18 cellular contexts compared by ENCODE assay signal in the genomic region with DNA sequence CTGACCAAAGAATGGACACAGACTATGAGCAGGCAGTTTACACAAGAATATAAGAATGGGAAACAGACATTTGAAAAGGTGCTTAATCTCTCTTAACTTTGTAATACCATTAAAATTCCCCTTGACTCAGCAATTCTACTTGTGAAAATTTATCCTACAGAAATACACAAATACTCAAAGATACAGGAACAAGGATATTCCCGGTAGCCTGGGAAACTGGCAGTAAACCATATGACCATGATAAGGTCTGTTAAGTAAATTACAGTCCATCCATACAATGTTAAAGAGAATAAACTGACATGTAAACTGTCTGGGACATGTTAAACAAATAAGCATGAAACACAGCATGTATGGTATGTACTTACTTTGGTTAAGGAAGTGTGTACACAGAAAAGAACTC. TPM values are rescaled to one million over a fixed set of nuclear protein-coding genes. Genes with fewer than 3 reads are reported as not detected.
DNase-seq lines count a peak whose midpoint lies in the region; TF ChIP-seq lines count a peak whose summit lies in the region.
"Had no signal": no experiment of that assay in that cellular context is flagged by ENCODE, and none has a peak within 500 bp of the region (broad histone marks: within the 10 kb centered on the region; RNA-seq: fewer than 3 reads in every experiment).

No MANE protein-coding gene starts in this region.

- peak overlapping the region; percentile 40 for H3K27ac ChIP-seq in PC-9
- H3K27ac ChIP-seq in colonic mucosa = peak overlapping the region; percentile 42
- H3K27ac ChIP-seq in prostate gland = peak overlapping the region in 1 of 2 donors; percentile 95
- H3K27ac ChIP-seq: upper lobe of left lung had no signal

- no peaks in the 10 kb centered on the region for H3K9me3 ChIP-seq in PC-9 (ENCODE audit: insufficient read depth, low read depth)
- no peaks in the 10 kb centered on the region for H3K9me3 ChIP-seq in colonic mucosa
- no peaks in the 10 kb centered on the region for H3K9me3 ChIP-seq in prostate gland
- H3K9me3 ChIP-seq: upper lobe of left lung had no signal

- no peaks in the 10 kb centered on the region for H3K27me3 ChIP-seq in PC-9 (ENCODE audit: insufficient read depth, low read depth)
- no peaks in the 10 kb centered on the region for H3K27me3 ChIP-seq in colonic mucosa
- no peaks in the 10 kb centered on the region for H3K27me3 ChIP-seq in prostate gland (replicated peaks; ENCODE audit: insufficient read depth)
- H3K27me3 ChIP-seq: dorsolateral prefrontal cortex, upper lobe of left lung had no signal

- POLR2A ChIA-PET in PC-9 (lab: Charles Lee; ENCODE audit: unreplicated experiment) = no interaction called here

- no peak overlapping the region for H3K9ac ChIP-seq in colonic mucosa (ENCODE audit: low read depth in 2 of 2, low read length in 2 of 2)

- H3K4me2 ChIP-seq in PC-9 = peak overlapping the region; percentile 12; the same call in 1 of the 2 replicates

- H3K4me1 ChIP-seq in PC-9 (replicated peaks; ENCODE audit: insufficient read depth) = peaks cover 55% of the 10 kb centered on the region
- H3K4me1 ChIP-seq in colonic mucosa = peaks cover 5% of the 10 kb centered on the region
- peaks cover 16% of the 10 kb centered on the region for H3K4me1 ChIP-seq in prostate gland (replicated peaks)

- intact Hi-C loops in PC-9 (cut with micrococcal nuclease; ENCODE audit: unreplicated experiment) (no loop called here), colonic mucosa (cut with DNase I) (no loop called here), prostate gland (cut with DNase I) (no loop called here)

- H3K36me3 ChIP-seq in PC-9 (ENCODE audit: low read depth) (peaks cover 65% of the 10 kb centered on the region), colonic mucosa (no peaks in the 10 kb centered on the region), prostate gland (no peaks in the 10 kb centered on the region)

- no peak for TF ChIP-seq POLR2A in prostate gland (IDR thresholded peaks at IDR 0.05)

- H3K4me3 ChIP-seq in PC-9 = no peak overlapping the region
- H3K4me3 ChIP-seq in colonic mucosa = no peak overlapping the region
- H3K4me3 ChIP-seq in prostate gland = no peak overlapping the region
- H3K4me3 ChIP-seq: dorsolateral prefrontal cortex, lung, upper lobe of left lung had no signal

- H3K79me2 ChIP-seq in PC-9 (ENCODE audit: low read depth) = peaks cover 12% of the 10 kb centered on the region

- peaks cover 73% of the 10 kb centered on the region for H3F3A ChIP-seq in PC-9 (ENCODE audit: insufficient read depth, low read depth)

- no peaks in the 10 kb centered on the region for H3K9me2 ChIP-seq in PC-9 (ENCODE audit: insufficient read depth)

- H2AFZ ChIP-seq in PC-9 = no peak overlapping the region

- BruUV-seq in PC-9 (replicated peaks; lab: Mats Ljungman, UMichigan) = no TSS peak

- WGBS in prostate gland = 48% methylated on average over 1 of the region's 1 CpG

- TF ChIP-seq CTCF in PC-9 (conservative IDR thresholded peaks at IDR 0.05) (no peak), colonic mucosa (IDR thresholded peaks at IDR 0.05) (no peak), prostate gland (IDR thresholded peaks at IDR 0.05) (no peak)

- H4K20me1 ChIP-seq in PC-9 (ENCODE audit: insufficient read depth) = no peaks in the 10 kb centered on the region

- CTCF ChIA-PET in PC-9 (lab: Charles Lee) = no interaction called here

- DNase-seq in PC-9 (no peak), colonic mucosa (no peak), prostate gland (ENCODE audit: low spot score) (peak; percentile 60), NCI-H2171 treated with DMSO at 0.1 percent for 48 hours (lab: John Stamatoyannopoulos, UW) (no peak)
- no peak for DNase-seq in activated naive CD4-positive, alpha-beta T cell treated with anti-CD3 and anti-CD28 coated beads, Interleukin-2, amount 50 U/mL, for 16 hours
- DNase-seq: activated CD4-positive, alpha-beta T cell treated with anti-CD3 and anti-CD28 coated beads, Interleukin-2, amount 50 U/mL, for 4 hours; dorsolateral prefrontal cortex; foreskin fibroblast; H7; NCI-H2029; NCI-H446; T-helper 1 cell; upper lobe of left lung had no signal

RNA-seq across cellular contexts. Expression of a gene that starts 8.7 kb away (rescaled TPM):
- total RNA-seq in PC-9 (2021) (18.5 and 21.9 TPM in 2 replicates), colonic mucosa (10 to 100 TPM; 39.7 to 55.1 TPM), prostate gland (10 to 100 TPM; 14.1 to 28.1 TPM)

RNA-seq across cellular contexts. Expression of a gene that starts 20.0 kb away (rescaled TPM):
- 51.3 and 60.8 TPM in 2 replicates for total RNA-seq in PC-9 (2021)
- total RNA-seq in colonic mucosa = 10 to 100 TPM in 1 of 2 donors, 1 to 10 TPM in 1; 2.0 to 10.3 TPM
- total RNA-seq in prostate gland = 10 to 100 TPM; 16.8 to 31.1 TPM

RNA-seq across cellular contexts. Expression of a gene that starts 29.6 kb away (rescaled TPM):
- total RNA-seq in PC-9 (2021) (24.0 and 33.8 TPM in 2 replicates), colonic mucosa (1 to 10 TPM; 5.8 to 9.4 TPM), prostate gland (10 to 100 TPM; 18.1 to 20.0 TPM)

RNA-seq across cellular contexts. Expression of a gene that starts 55.0 kb away (rescaled TPM):
- not detected in 2 replicates for total RNA-seq in PC-9 (2021)
- not detected for total RNA-seq in colonic mucosa
- total RNA-seq in prostate gland = not detected
- total RNA-seq: B cell, cardiac septum, epithelial cell of proximal tubule, H7, HT-29 had no signal
